8 cellular contexts compared by ENCODE assay signal in genomic region chr20:54209216-54209813, GRCh38. TPM values are rescaled to one million over a fixed set of nuclear protein-coding genes. Genes with fewer than 3 reads are reported as not detected.
DNase-seq lines count a peak whose midpoint lies in the region; ATAC-seq, FAIRE-seq and TF ChIP-seq lines count a peak whose summit lies in the region.

No MANE protein-coding gene starts in this region.

- H3K9me3 ChIP-seq in A549 (no peaks in the 10 kb centered on the region), mucosa of rectum (ENCODE audit: control insufficient read depth in 2 of 2, low read length in 2 of 2) (no peaks in the 10 kb centered on the region)

- FAIRE-seq in A549 (lab: Jason Lieb, UNC) (no peak), GM19239 (lab: Jason Lieb, UNC) (no peak)

- H3K27me3 ChIP-seq in HL-60 (ENCODE audit: insufficient read depth, poor library complexity, severe bottlenecking) (no peaks in the 10 kb centered on the region), brain microvascular endothelial cell (replicated peaks) (no peaks in the 10 kb centered on the region), mucosa of rectum (ENCODE audit: control insufficient read depth in 2 of 2, insufficient read depth in 2 of 2, low read length in 2 of 2) (no peaks in the 10 kb centered on the region)

- no peak for ATAC-seq in A549
- no peak for ATAC-seq in HG03521 (IDR thresholded peaks at IDR 0.05; ENCODE audit: unreplicated experiment)

- TF ChIP-seq RAD21 in A549 (conservative IDR thresholded peaks at IDR 0.05 in 1 of 2, IDR thresholded peaks at IDR 0.05 in 1 of 2), result no peak

- TF ChIP-seq CTCF in A549 (IDR thresholded peaks at IDR 0.05) (peak; percentile 20; the same call in 1 of the 3 replicates), HL-60 (IDR thresholded peaks at IDR 0.05; ENCODE audit: insufficient read depth, low read length) (no peak), brain microvascular endothelial cell (IDR thresholded peaks at IDR 0.05; ENCODE audit: low read depth, low read length, missing control alignments) (no peak)

- H3K9ac ChIP-seq in mucosa of rectum (ENCODE audit: low read depth in 1 of 2, low read length in 2 of 2), result peak overlapping the region in 1 of 2 donors; percentile 94

- H3K4me3 ChIP-seq in A549 (peak overlapping the region; percentile 69), HL-60 (replicated peaks; ENCODE audit: insufficient read depth, low read length) (peak overlapping the region; percentile 82; the same call in 1 of the 2 replicates), brain microvascular endothelial cell (ENCODE audit: low read depth, low read length) (peak overlapping the region; percentile 95), mucosa of rectum (ENCODE audit: low read length in 2 of 2) (peak overlapping the region; percentile 91 to 92)

- 85% methylated on average over 5 of the region's 5 CpGs for WGBS in A549 (ENCODE audit: missing lambda C conversion rate)

- peaks cover 13% of the 10 kb centered on the region for H3K4me1 ChIP-seq in A549
- peaks cover 8 to 20% of the 10 kb centered on the region in 2 donors for H3K4me1 ChIP-seq in mucosa of rectum (ENCODE audit: control insufficient read depth in 2 of 2, insufficient read depth in 2 of 2, low read length in 2 of 2)

- H3K4me2 ChIP-seq in A549, result peak overlapping the region; percentile 88

- no peak for TF ChIP-seq POLR2A in A549 (IDR thresholded peaks at IDR 0.05; ENCODE audit: low read length)

- DNase-seq in A549 (ENCODE audit: low read depth in 1 of 2, low spot score in 1 of 2), result no peak
- no peak for DNase-seq in HL-60 (ENCODE audit: low read depth in 1 of 2, low spot score in 1 of 2)
- no peak for DNase-seq in brain microvascular endothelial cell
- no peak for DNase-seq in stimulated activated naive CD4-positive, alpha-beta T cell (lab: John Stamatoyannopoulos, UW)
- DNase-seq in NCI-H2081 (lab: John Stamatoyannopoulos, UW), result no peak
- no peak for DNase-seq in GM19239 (ENCODE audit: insufficient read length, low spot score)

- TF ChIP-seq EP300 in A549 (IDR thresholded peaks at IDR 0.05), result no peak

- POLR2A ChIA-PET in A549 (lab: Yijun Ruan, JAX), result no interaction called here

- H3K36me3 ChIP-seq in brain microvascular endothelial cell (replicated peaks), result no peaks in the 10 kb centered on the region
- H3K36me3 ChIP-seq in mucosa of rectum (ENCODE audit: control insufficient read depth in 2 of 2, insufficient read depth in 2 of 2, low read length in 2 of 2), result no peaks in the 10 kb centered on the region

- in situ Hi-C loops in brain microvascular endothelial cell (cut with HindIII; ENCODE audit: low pct_ligation_motif_present, low sequenced_read_pairs), result no loop called here

- CTCF ChIA-PET in A549 (lab: Yijun Ruan, JAX), result interaction anchor here (0.8 to 15.6 kb wide), 10 partner anchors 9 to 471 kb away, joined by 3 to 655 read pairs (median 6); no protein-coding TSS in a partner anchor

- H3K27ac ChIP-seq in A549, result peak overlapping the region; percentile 97 to 99; a peak in 5 of 6 replicates
- no peak overlapping the region for H3K27ac ChIP-seq in HL-60 (replicated peaks)
- H3K27ac ChIP-seq in brain microvascular endothelial cell, result peak overlapping the region; percentile 100
- no peak overlapping the region for H3K27ac ChIP-seq in mucosa of rectum (ENCODE audit: low read depth in 2 of 2, low read length in 2 of 2)

TF ChIP-seq in A549, 52 proteins besides CTCF, POLR2A, EP300 and RAD21:
- TF ChIP-seq, protein P1, sequence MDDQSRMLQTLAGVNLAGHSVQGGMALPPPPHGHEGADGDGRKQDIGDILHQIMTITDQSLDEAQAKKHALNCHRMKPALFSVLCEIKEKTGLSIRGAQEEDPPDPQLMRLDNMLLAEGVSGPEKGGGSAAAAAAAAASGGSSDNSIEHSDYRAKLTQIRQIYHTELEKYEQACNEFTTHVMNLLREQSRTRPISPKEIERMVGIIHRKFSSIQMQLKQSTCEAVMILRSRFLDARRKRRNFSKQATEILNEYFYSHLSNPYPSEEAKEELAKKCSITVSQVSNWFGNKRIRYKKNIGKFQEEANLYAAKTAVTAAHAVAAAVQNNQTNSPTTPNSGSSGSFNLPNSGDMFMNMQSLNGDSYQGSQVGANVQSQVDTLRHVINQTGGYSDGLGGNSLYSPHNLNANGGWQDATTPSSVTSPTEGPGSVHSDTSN (IDR thresholded peaks at IDR 0.05), result no peak
- no peak for TF ChIP-seq RFX5 (IDR thresholded peaks at IDR 0.05)
- TF ChIP-seq BHLHE40 (IDR thresholded peaks at IDR 0.05; ENCODE audit: low read depth, low read length), result no peak
- TF ChIP-seq, protein P2, sequence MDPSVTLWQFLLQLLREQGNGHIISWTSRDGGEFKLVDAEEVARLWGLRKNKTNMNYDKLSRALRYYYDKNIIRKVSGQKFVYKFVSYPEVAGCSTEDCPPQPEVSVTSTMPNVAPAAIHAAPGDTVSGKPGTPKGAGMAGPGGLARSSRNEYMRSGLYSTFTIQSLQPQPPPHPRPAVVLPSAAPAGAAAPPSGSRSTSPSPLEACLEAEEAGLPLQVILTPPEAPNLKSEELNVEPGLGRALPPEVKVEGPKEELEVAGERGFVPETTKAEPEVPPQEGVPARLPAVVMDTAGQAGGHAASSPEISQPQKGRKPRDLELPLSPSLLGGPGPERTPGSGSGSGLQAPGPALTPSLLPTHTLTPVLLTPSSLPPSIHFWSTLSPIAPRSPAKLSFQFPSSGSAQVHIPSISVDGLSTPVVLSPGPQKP (IDR thresholded peaks at IDR 0.05; ENCODE audit: low read depth, low read length), result no peak
- no peak for TF ChIP-seq KDM5A (IDR thresholded peaks at IDR 0.05)
- no peak for TF ChIP-seq PHF8 (IDR thresholded peaks at IDR 0.05; ENCODE audit: borderline replicate concordance, low read depth)
- TF ChIP-seq ZNF302 (CRISPR knock-in tag; IDR thresholded peaks at IDR 0.05), result no peak
- TF ChIP-seq FOSB (CRISPR knock-in tag; IDR thresholded peaks at IDR 0.05), result no peak
- no peak for TF ChIP-seq HOXB5 (CRISPR knock-in tag; IDR thresholded peaks at IDR 0.05)
TF ChIP-seq in A549: peak in this region for 0.

RNA-seq across cellular contexts. Expression of gene PFDN4, which starts 1.4 kb away (rescaled TPM):
- polyA plus RNA-seq in A549 (2011; rRNA removed) (78.7 and 146 TPM in 2 replicates), A549 (2017; fragmentation: RNase III; extraction: RNeasy Plus Mini Kit Qiagen cat#74134 plus additional on column Dnase treatment) (140 to 155 TPM (median 149 TPM) in 3 replicates)
- polyA plus RNA-seq in A549 (2012; cell fraction: cytosol; rRNA removed), result 41.3 and 60.1 TPM in 2 replicates
- polyA plus RNA-seq in A549 (2012; cell fraction: nucleus; rRNA removed), result 6.3 and 11.7 TPM in 2 replicates
- 3.5 and 13.3 TPM in 2 replicates for polyA minus RNA-seq in A549 (2011; rRNA and poly(A)+ RNA removed)

RNA-seq across cellular contexts. Expression of gene CYP24A1, which starts 35.5 kb away (rescaled TPM):
- polyA plus RNA-seq in A549 (2011; rRNA removed), result 1,617 and 1,630 TPM in 2 replicates
- 456 and 584 TPM in 2 replicates for polyA plus RNA-seq in A549 (2012; cell fraction: cytosol; rRNA removed)
- polyA plus RNA-seq in A549 (2012; cell fraction: nucleus; rRNA removed), result 1,301 and 1,335 TPM in 2 replicates
- polyA plus RNA-seq in A549 (2017; fragmentation: RNase III; extraction: RNeasy Plus Mini Kit Qiagen cat#74134 plus additional on column Dnase treatment), result 623 to 738 TPM (median 722 TPM) in 3 replicates
- polyA minus RNA-seq in A549 (2011; rRNA and poly(A)+ RNA removed), result 4,726 and 5,326 TPM in 2 replicates

Comparison
In these comparisons a context has a peak if more than half of its experiments do, and no peak if none do; other contexts are left out.
1. H3K27ac ChIP-seq: peak in A549 (2 of 2) and brain microvascular endothelial cell (single experiment); none in HL-60 (single experiment) and mucosa of rectum (0 of 2).
2. Peak in every context shown above with its lines, with median percentiles within 50 percentile points of each other: H3K4me3 ChIP-seq.